ENCODE assay signal across 11 cellular contexts in genomic region chr16:57383276-57384247, GRCh38. TPM values are rescaled to one million over a fixed set of nuclear protein-coding genes. Genes with fewer than 3 reads are reported as not detected.
DNase-seq lines count a peak whose midpoint lies in the region; ATAC-seq and TF ChIP-seq lines count a peak whose summit lies in the region.
"Had no signal": no experiment of that assay in that cellular context is flagged by ENCODE, and none has a peak within 500 bp of the region (broad histone marks: within the 10 kb centered on the region; RNA-seq: fewer than 3 reads in every experiment).

No MANE protein-coding gene starts in this region.

- H3K27ac Mint-ChIP-seq in CD14-positive monocyte, result peak overlapping the region; percentile 74 to 91 (median 82)
- no peak overlapping the region for H3K27ac Mint-ChIP-seq in activated CD4-positive, alpha-beta T cell treated with anti-CD3 and anti-CD28 coated beads, Interleukin-2, amount 10 ng/mL, durations not matched to agents 24 days and 14 days

- no peak for TF ChIP-seq CTCF in CD14-positive monocyte (IDR thresholded peaks at IDR 0.05)

- DNase-seq in CD14-positive monocyte (ENCODE audit: low spot score) (no peak), NCI-H226 (peak; percentile 54), erythroblast (lab: John Stamatoyannopoulos, UW) (peak; percentile 59), mucosa of gallbladder (ENCODE audit: low spot score) (peak; percentile 42), KBM-7 (no peak)
- DNase-seq in activated CD4-positive, alpha-beta T cell treated with anti-CD3 and anti-CD28 coated beads, Interleukin-2, amount 10 ng/mL, durations not matched to agents 24 days and 14 days, result no peak
- DNase-seq: activated CD4-positive, alpha-beta T cell treated with anti-CD3 and anti-CD28 coated beads, Interleukin-2, amount 50 U/mL, for 48 hours had no signal

- TF ChIP-seq POLR2A in erythroblast (IDR thresholded peaks at IDR 0.05; ENCODE audit: low read length), result no peak

- H3K4me1 Mint-ChIP-seq in CD14-positive monocyte, result peaks cover 34% of the 10 kb centered on the region
- H3K4me1 Mint-ChIP-seq in activated CD4-positive, alpha-beta T cell treated with anti-CD3 and anti-CD28 coated beads, Interleukin-2, amount 10 ng/mL, durations not matched to agents 24 days and 14 days, result no peaks in the 10 kb centered on the region

- intact Hi-C loops in CD14-positive monocyte (cut with micrococcal nuclease), result no loop called here
- intact Hi-C loops in activated CD4-positive, alpha-beta T cell treated with anti-CD3 and anti-CD28 coated beads, Interleukin-2, amount 10 ng/mL, durations not matched to agents 24 days and 14 days (cut with micrococcal nuclease), result no loop called here

- H3K4me3 Mint-ChIP-seq in CD14-positive monocyte, result peak overlapping the region; percentile 80 to 92
- H3K4me3 Mint-ChIP-seq in activated CD4-positive, alpha-beta T cell treated with anti-CD3 and anti-CD28 coated beads, Interleukin-2, amount 10 ng/mL, durations not matched to agents 24 days and 14 days, result no peak overlapping the region

- H3K9me3 Mint-ChIP-seq in CD14-positive monocyte, result peaks cover 0 to 1% (median 0%) of the 10 kb centered on the region in 7 donors
- no peaks in the 10 kb centered on the region for H3K9me3 Mint-ChIP-seq in activated CD4-positive, alpha-beta T cell treated with anti-CD3 and anti-CD28 coated beads, Interleukin-2, amount 10 ng/mL, durations not matched to agents 24 days and 14 days

- ATAC-seq in HG02642 (IDR thresholded peaks at IDR 0.05; ENCODE audit: poor library complexity, unreplicated experiment) (no peak), HG03460 (IDR thresholded peaks at IDR 0.05; ENCODE audit: unreplicated experiment) (no peak)

- in situ Hi-C loops in KBM-7 (cut with MboI; ENCODE audit: low pct_unique_long_range_greater_than_20kb, low sequenced_read_pairs), result no loop called here

- H3K36me3 Mint-ChIP-seq in CD14-positive monocyte, result no peaks in the 10 kb centered on the region
- H3K36me3 Mint-ChIP-seq in activated CD4-positive, alpha-beta T cell treated with anti-CD3 and anti-CD28 coated beads, Interleukin-2, amount 10 ng/mL, durations not matched to agents 24 days and 14 days (ENCODE audit: low read depth), result no peaks in the 10 kb centered on the region

- peaks cover 7 to 18% (median 13%) of the 10 kb centered on the region in 3 donors for H3K27me3 Mint-ChIP-seq in CD14-positive monocyte (ENCODE audit: low read depth in 3 of 3)
- peaks cover 2% of the 10 kb centered on the region for H3K27me3 Mint-ChIP-seq in activated CD4-positive, alpha-beta T cell treated with anti-CD3 and anti-CD28 coated beads, Interleukin-2, amount 10 ng/mL, durations not matched to agents 24 days and 14 days

RNA-seq across cellular contexts. Expression of gene CX3CL1, which starts 11.3 kb away (rescaled TPM):
- polyA plus RNA-seq in CD14-positive monocyte, result not detected
- 19.7 TPM for total RNA-seq in mucosa of gallbladder
- not detected in 2 replicates for total RNA-seq in activated CD4-positive, alpha-beta T cell treated with anti-CD3 and anti-CD28 coated beads, Interleukin-2, amount 10 ng/mL, durations not matched to agents 24 days and 14 days
- total RNA-seq: LHCN-M2, OCI-LY7 had no signal

RNA-seq across cellular contexts. Expression of gene CCL17, which starts 21.0 kb away (rescaled TPM):
- not detected for polyA plus RNA-seq in CD14-positive monocyte
- total RNA-seq in mucosa of gallbladder, result not detected
- total RNA-seq in activated CD4-positive, alpha-beta T cell treated with anti-CD3 and anti-CD28 coated beads, Interleukin-2, amount 10 ng/mL, durations not matched to agents 24 days and 14 days, result 0.66 TPM in 1 of 2 replicates, not detected in the other
- total RNA-seq: LHCN-M2, OCI-LY7 had no signal

RNA-seq across cellular contexts. Expression of gene CCL22, which starts 25.0 kb away (rescaled TPM):
- polyA plus RNA-seq in CD14-positive monocyte, result under 1 TPM; 0.15 to 0.18 TPM
- 1.4 TPM for total RNA-seq in mucosa of gallbladder
- 14.1 and 14.6 TPM in 2 replicates for total RNA-seq in activated CD4-positive, alpha-beta T cell treated with anti-CD3 and anti-CD28 coated beads, Interleukin-2, amount 10 ng/mL, durations not matched to agents 24 days and 14 days
- total RNA-seq: LHCN-M2, OCI-LY7 had no signal

Comparison
In these comparisons a context has a peak if more than half of its experiments do, and no peak if none do; other contexts are left out.
1. DNase-seq: peak in NCI-H226 (single experiment), erythroblast (2 of 2) and mucosa of gallbladder (single experiment); none in CD14-positive monocyte (single experiment), activated CD4-positive, alpha-beta T cell treated with anti-CD3 and anti-CD28 coated beads, Interleukin-2, amount 10 ng/mL, durations not matched to agents 24 days and 14 days (single experiment) and KBM-7 (single experiment).
2. RNA of gene CX3CL1, which starts 11.3 kb away (total RNA-seq): 19.7 TPM in mucosa of gallbladder (single experiment); not detected in activated CD4-positive, alpha-beta T cell treated with anti-CD3 and anti-CD28 coated beads, Interleukin-2, amount 10 ng/mL, durations not matched to agents 24 days and 14 days; every median in the first group is over 10 times any median in the second.